1 cellular context compared by ENCODE assay signal in the genomic region with DNA sequence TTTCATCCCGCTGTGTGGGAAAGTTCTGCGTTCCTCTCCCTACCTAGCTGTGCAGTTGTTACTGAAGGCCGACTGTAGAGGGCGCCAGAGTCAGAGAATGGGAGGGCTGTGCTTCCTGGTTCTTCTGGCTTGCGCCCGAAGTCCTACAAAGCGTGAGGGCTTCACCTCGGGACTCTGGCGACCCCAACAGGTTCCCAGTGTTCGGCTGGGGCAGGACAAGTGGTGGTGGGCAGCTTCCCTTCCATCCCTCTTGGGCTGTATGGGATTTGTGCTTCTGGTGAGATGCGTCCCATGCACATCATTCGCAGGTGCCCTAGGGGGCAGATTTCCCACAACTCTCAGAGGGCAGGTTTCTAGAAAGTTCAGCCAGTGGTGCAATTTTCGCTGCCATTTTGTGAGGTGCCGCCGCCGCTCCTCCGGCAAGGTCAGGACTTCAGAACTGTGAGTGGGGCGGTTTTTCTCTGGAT.
TF ChIP-seq lines count a peak whose summit lies in the region.

No MANE protein-coding gene starts in this region.

TF ChIP-seq in IMR-90, 13 proteins besides CTCF, POLR2A, EP300 and RAD21 (continued from another document):
- TF ChIP-seq, protein P1, sequence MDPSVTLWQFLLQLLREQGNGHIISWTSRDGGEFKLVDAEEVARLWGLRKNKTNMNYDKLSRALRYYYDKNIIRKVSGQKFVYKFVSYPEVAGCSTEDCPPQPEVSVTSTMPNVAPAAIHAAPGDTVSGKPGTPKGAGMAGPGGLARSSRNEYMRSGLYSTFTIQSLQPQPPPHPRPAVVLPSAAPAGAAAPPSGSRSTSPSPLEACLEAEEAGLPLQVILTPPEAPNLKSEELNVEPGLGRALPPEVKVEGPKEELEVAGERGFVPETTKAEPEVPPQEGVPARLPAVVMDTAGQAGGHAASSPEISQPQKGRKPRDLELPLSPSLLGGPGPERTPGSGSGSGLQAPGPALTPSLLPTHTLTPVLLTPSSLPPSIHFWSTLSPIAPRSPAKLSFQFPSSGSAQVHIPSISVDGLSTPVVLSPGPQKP (IDR thresholded peaks at IDR 0.05; ENCODE audit: borderline replicate concordance, low read depth, low read length) = no peak
- TF ChIP-seq, protein P2, sequence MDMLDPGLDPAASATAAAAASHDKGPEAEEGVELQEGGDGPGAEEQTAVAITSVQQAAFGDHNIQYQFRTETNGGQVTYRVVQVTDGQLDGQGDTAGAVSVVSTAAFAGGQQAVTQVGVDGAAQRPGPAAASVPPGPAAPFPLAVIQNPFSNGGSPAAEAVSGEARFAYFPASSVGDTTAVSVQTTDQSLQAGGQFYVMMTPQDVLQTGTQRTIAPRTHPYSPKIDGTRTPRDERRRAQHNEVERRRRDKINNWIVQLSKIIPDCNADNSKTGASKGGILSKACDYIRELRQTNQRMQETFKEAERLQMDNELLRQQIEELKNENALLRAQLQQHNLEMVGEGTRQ (IDR thresholded peaks at IDR 0.05; ENCODE audit: low read depth, low read length) = no peak
- no peak for TF ChIP-seq BHLHE40 (IDR thresholded peaks at IDR 0.05; ENCODE audit: low read depth, low read length)
- no peak for TF ChIP-seq RFX5 (IDR thresholded peaks at IDR 0.05; ENCODE audit: low read depth, low read length)
- no peak for TF ChIP-seq FOS (IDR thresholded peaks at IDR 0.05; ENCODE audit: low read depth, low read length)
- TF ChIP-seq MAZ (IDR thresholded peaks at IDR 0.05; ENCODE audit: borderline replicate concordance, low read depth, low read length) = no peak
- TF ChIP-seq MAFK (IDR thresholded peaks at IDR 0.05; ENCODE audit: low read depth, low read length) = no peak
TF ChIP-seq in IMR-90: peak in this region for 0.
